Comparison of ENCODE assay signal across 10 cellular contexts in genomic region chr14:104792945-104793702, GRCh38. TPM values are rescaled to one million over a fixed set of nuclear protein-coding genes. Genes with fewer than 3 reads are reported as not detected.
DNase-seq lines count a peak whose midpoint lies in the region; ATAC-seq and TF ChIP-seq lines count a peak whose summit lies in the region.
"Had no signal": no experiment of that assay in that cellular context is flagged by ENCODE, and none has a peak within 500 bp of the region (broad histone marks: within the 10 kb centered on the region; RNA-seq: fewer than 3 reads in every experiment).

No MANE protein-coding gene starts in this region.

- H3K79me2 ChIP-seq in GM23338 (replicated peaks; ENCODE audit: insufficient read depth), result peaks cover 16% of the 10 kb centered on the region
- peaks cover 8% of the 10 kb centered on the region; the same call in 1 of the 2 replicates for H3K79me2 ChIP-seq in SU-DHL-6 (ENCODE audit: insufficient read depth, low read length)
- H3K79me2 ChIP-seq in fibroblast of lung (ENCODE audit: control insufficient read depth, insufficient read depth, low read length), result peaks cover 57% of the 10 kb centered on the region

- H3K4me1 ChIP-seq in GM23338 (ENCODE audit: insufficient read depth), result peaks cover 23% of the 10 kb centered on the region
- peaks cover 9% of the 10 kb centered on the region for H3K4me1 ChIP-seq in fibroblast of lung (ENCODE audit: control insufficient read depth, extremely low read depth, insufficient read depth, low read length)
- peaks cover 39 to 61% (median 54%) of the 10 kb centered on the region in 3 donors for H3K4me1 ChIP-seq in skeletal muscle tissue (ENCODE audit: control insufficient read depth in 3 of 3, insufficient read depth in 3 of 3, low read length in 3 of 3)

- H2AFZ ChIP-seq in GM23338 (no peak overlapping the region), SU-DHL-6 (ENCODE audit: low read depth, low read length, severe bottlenecking) (no peak overlapping the region), fibroblast of lung (ENCODE audit: low read length) (no peak overlapping the region)

- H3K4me3 ChIP-seq in GM23338 (no peak overlapping the region), SU-DHL-6 (ENCODE audit: insufficient read depth, low read length, poor library complexity, severe bottlenecking) (no peak overlapping the region), fibroblast of lung (replicated peaks in 1 of 4; ENCODE audit: control extremely low read depth in 1 of 4, insufficient read depth in 1 of 4, low read depth in 3 of 4, low read length in 4 of 4) (peak overlapping the region in 1 of 4 experiments; percentile 75), skeletal muscle tissue (ENCODE audit: low read length in 3 of 3) (peak overlapping the region in 1 of 3 donors; percentile 76)
- H3K4me3 ChIP-seq: lung had no signal

- H3K9me3 ChIP-seq in SU-DHL-6 (ENCODE audit: insufficient read depth, low read length), result no peaks in the 10 kb centered on the region
- no peaks in the 10 kb centered on the region for H3K9me3 ChIP-seq in fibroblast of lung (ENCODE audit: control insufficient read depth, insufficient read depth, low read depth, low read length)
- no peaks in the 10 kb centered on the region for H3K9me3 ChIP-seq in skeletal muscle tissue (ENCODE audit: control insufficient read depth in 3 of 3, low read length in 3 of 3)

- H3K27me3 Mint-ChIP-seq in GM23338 (ENCODE audit: insufficient read depth, low read depth, poor library complexity), result peaks cover 29% of the 10 kb centered on the region

- H3K4me1 Mint-ChIP-seq in GM23338, result peaks cover 27% of the 10 kb centered on the region

- peak; percentile 13 for ATAC-seq in GM23338
- ATAC-seq in esophagus mucosa, result no peak

- H4K20me1 ChIP-seq in GM23338 (replicated peaks; ENCODE audit: insufficient read depth), result peaks cover 15% of the 10 kb centered on the region; the same call in 1 of the 2 replicates
- H4K20me1 ChIP-seq in SU-DHL-6 (ENCODE audit: low read depth, low read length), result no peaks in the 10 kb centered on the region
- H4K20me1 ChIP-seq in fibroblast of lung (ENCODE audit: control insufficient read depth, extremely low read depth, insufficient read depth, low read length), result no peaks in the 10 kb centered on the region

- H3K9ac ChIP-seq in SU-DHL-6 (ENCODE audit: low read length), result peak overlapping the region; percentile 7; the same call in 1 of the 2 replicates
- H3K9ac ChIP-seq in fibroblast of lung (ENCODE audit: insufficient read depth, low read length), result no peak overlapping the region
- peak overlapping the region; percentile 63 to 88 (median 70) for H3K9ac ChIP-seq in skeletal muscle tissue (ENCODE audit: low read depth in 1 of 3, low read length in 3 of 3)

- H3K36me3 ChIP-seq in GM23338 (ENCODE audit: insufficient read depth) (no peaks in the 10 kb centered on the region), SU-DHL-6 (ENCODE audit: low read length) (no peaks in the 10 kb centered on the region), fibroblast of lung (ENCODE audit: control insufficient read depth, insufficient read depth, low read length) (peaks cover 14% of the 10 kb centered on the region), skeletal muscle tissue (ENCODE audit: control insufficient read depth in 3 of 3, insufficient read depth in 3 of 3, low read length in 3 of 3) (peaks cover 16 to 21% (median 17%) of the 10 kb centered on the region in 3 donors)

- H3K4me3 Mint-ChIP-seq in GM23338, result peak overlapping the region; percentile 76

- TF ChIP-seq CTCF in GM23338 (conservative IDR thresholded peaks at IDR 0.05; ENCODE audit: low read depth in 2 of 2) (peak; percentile 55), SU-DHL-6 (IDR thresholded peaks at IDR 0.05; ENCODE audit: insufficient read depth, low read length, poor library complexity, severe bottlenecking) (peak; percentile 9), fibroblast of lung (conservative IDR thresholded peaks at IDR 0.05 in 1 of 2, IDR thresholded peaks at IDR 0.05 in 1 of 2; ENCODE audit: low read depth in 1 of 2, low read length in 2 of 2) (no peak)

- peaks cover 3% of the 10 kb centered on the region; the same call in 2 of the 3 replicates for H3K36me3 Mint-ChIP-seq in GM23338 (ENCODE audit: low read depth)

- H3K9me2 ChIP-seq in GM23338 (ENCODE audit: insufficient read depth) (no peaks in the 10 kb centered on the region), SU-DHL-6 (replicated peaks; ENCODE audit: insufficient read depth, low read length) (no peaks in the 10 kb centered on the region)

- DNase-seq in GM23338 (ENCODE audit: low spot score) (peak; percentile 64), fibroblast of lung (ENCODE audit: low read depth in 2 of 2) (no peak), C1 segment of cervical spinal cord (lab: John Stamatoyannopoulos, UW) (no peak), iPS-NIHi7 (ENCODE audit: extremely low spot score) (no peak)
- DNase-seq: activated CD4-positive, CD25-positive, alpha-beta regulatory T cell treated with anti-CD3 and anti-CD28 coated beads, Interleukin-2, amount 50 U/mL, for 72 hours; effector CD4-positive, alpha-beta T cell had no signal

- H3K27ac ChIP-seq in GM23338 (ENCODE audit: low read depth) (no peak overlapping the region), SU-DHL-6 (ENCODE audit: low read depth, low read length) (no peak overlapping the region), fibroblast of lung (ENCODE audit: insufficient read depth, low read length) (no peak overlapping the region), skeletal muscle tissue (ENCODE audit: low read depth, low read length) (no peak overlapping the region)

- H3K27ac Mint-ChIP-seq in GM23338, result no peak overlapping the region

- no peaks in the 10 kb centered on the region for H3K9me3 Mint-ChIP-seq in GM23338

- H3F3A ChIP-seq in GM23338 (replicated peaks; ENCODE audit: low read depth) (no peaks in the 10 kb centered on the region), SU-DHL-6 (ENCODE audit: insufficient read depth) (0 out of 2 replicates have a peak, but pooled peaks cover 9% of the 10 kb centered on the region)

- H3K4me2 ChIP-seq in GM23338 (no peak overlapping the region; the same call in 1 of the 2 replicates), SU-DHL-6 (ENCODE audit: low read depth, low read length, poor library complexity, severe bottlenecking) (peak overlapping the region; percentile 88), fibroblast of lung (ENCODE audit: extremely low read depth, insufficient read depth, low read length) (peak overlapping the region; percentile 76)

- H3K27me3 ChIP-seq in GM23338 (ENCODE audit: insufficient read depth), result peaks cover 24% of the 10 kb centered on the region
- no peaks in the 10 kb centered on the region for H3K27me3 ChIP-seq in SU-DHL-6 (ENCODE audit: low read length)
- H3K27me3 ChIP-seq in fibroblast of lung (ENCODE audit: control insufficient read depth, insufficient read depth, low read length), result no peaks in the 10 kb centered on the region
- no peaks in the 10 kb centered on the region for H3K27me3 ChIP-seq in skeletal muscle tissue (ENCODE audit: control insufficient read depth in 3 of 3, insufficient read depth in 3 of 3, low read length in 3 of 3)

TF ChIP-seq in GM23338, 12 proteins besides CTCF, POLR2A, EP300 and RAD21 (continues in another document):
- TF ChIP-seq EZH2phosphoT487 (IDR thresholded peaks at IDR 0.05; ENCODE audit: unreplicated experiment), result no peak
- no peak for TF ChIP-seq POLR2AphosphoS5 (IDR thresholded peaks at IDR 0.05; ENCODE audit: low read depth)
- TF ChIP-seq STAT1 (IDR thresholded peaks at IDR 0.05; ENCODE audit: unreplicated experiment), result no peak

RNA-seq across cellular contexts. Expression of gene AKT1, which starts 2.4 kb away (rescaled TPM):
- total RNA-seq in GM23338 (2014; rRNA removed; shearing (Covaris generic)), result 74.3 and 78.7 TPM in 2 replicates
- polyA plus RNA-seq in GM23338 (2016; fragmentation: Nextera tagmentation; extraction: Ambion mirVana) (19.2 and 23.7 TPM in 2 replicates), fibroblast of lung (83.2 and 109 TPM in 2 replicates)
- total RNA-seq in fibroblast of lung (127 and 131 TPM in 2 replicates), skeletal muscle tissue (151 TPM), esophagus mucosa (57.3 TPM)
- 98.5 and 138 TPM in 2 replicates for polyA plus RNA-seq in fibroblast of lung (2012)
- 376 and 400 TPM in 2 replicates for polyA minus RNA-seq in fibroblast of lung (ENCODE audit: low replicate concordance)

RNA-seq across cellular contexts. Expression of gene ZBTB42, which starts 7.8 kb away (rescaled TPM):
- total RNA-seq in GM23338 (2014; rRNA removed; shearing (Covaris generic)), result 4.4 and 7.5 TPM in 2 replicates
- polyA plus RNA-seq in GM23338 (2016; fragmentation: Nextera tagmentation; extraction: Ambion mirVana) (0.66 and 0.70 TPM in 2 replicates), fibroblast of lung (0.99 and 1.1 TPM in 2 replicates)
- total RNA-seq in fibroblast of lung (2.3 and 2.8 TPM in 2 replicates), skeletal muscle tissue (3.7 TPM), esophagus mucosa (6.4 TPM)
- 1.7 and 2.1 TPM in 2 replicates for polyA plus RNA-seq in fibroblast of lung (2012)
- 2.6 and 4.9 TPM in 2 replicates for polyA minus RNA-seq in fibroblast of lung (ENCODE audit: low replicate concordance)

RNA-seq across cellular contexts. Expression of gene SIVA1, which starts 40.2 kb away (rescaled TPM):
- total RNA-seq in GM23338 (2014; rRNA removed; shearing (Covaris generic)), result 381 and 392 TPM in 2 replicates
- polyA plus RNA-seq in GM23338 (2016; fragmentation: Nextera tagmentation; extraction: Ambion mirVana) (215 and 225 TPM in 2 replicates), fibroblast of lung (26.1 and 37.4 TPM in 2 replicates)
- total RNA-seq in fibroblast of lung (60.6 and 65.1 TPM in 2 replicates), skeletal muscle tissue (51.7 TPM), esophagus mucosa (51.6 TPM)
- 56.6 and 101 TPM in 2 replicates for polyA plus RNA-seq in fibroblast of lung (2012)
- 10.0 and 10.9 TPM in 2 replicates for polyA minus RNA-seq in fibroblast of lung (ENCODE audit: low replicate concordance)

Comparison
In these comparisons a context has a peak if more than half of its experiments do, and no peak if none do; other contexts are left out.
1. CTCF ChIP-seq: peak in GM23338 (2 of 2) and SU-DHL-6 (single experiment); none in fibroblast of lung (0 of 2).